ENCODE assay signal across 1 cellular context in genomic region chr16:28834873-28835863, GRCh38.
TF ChIP-seq lines count a peak whose summit lies in the region.

No MANE protein-coding gene starts in this region.

TF ChIP-seq in GM12878, 131 proteins besides CTCF, POLR2A, EP300 and RAD21:
- TF ChIP-seq ZBTB4 (CRISPR knock-in tag; IDR thresholded peaks at IDR 0.05) (no peak), POLR2AphosphoS5 (IDR thresholded peaks at IDR 0.05; ENCODE audit: low read length) (peak; percentile 48; the same call in 1 of the 2 replicates)
